21 cellular contexts compared by ENCODE assay signal in genomic region chr12:47184813-47185212, GRCh38.
DNase-seq lines count a peak whose midpoint lies in the region; ATAC-seq and TF ChIP-seq lines count a peak whose summit lies in the region.
"Had no signal": no experiment of that assay in that cellular context is flagged by ENCODE, and none has a peak within 500 bp of the region (broad histone marks: within the 10 kb centered on the region; RNA-seq: fewer than 3 reads in every experiment).

No MANE protein-coding gene starts in this region.

- peak; percentile 86 for ATAC-seq in RWPE2 (ENCODE audit: low read depth)
- ATAC-seq in foreskin keratinocyte, result peak; percentile 53
- ATAC-seq: heart right ventricle, psoas muscle, T-helper 17 cell, WTC11 had no signal

- TF ChIP-seq CTCF in RWPE2 (IDR thresholded peaks at IDR 0.05; ENCODE audit: poor library complexity, severe bottlenecking), result no peak
- peak; percentile 40 for TF ChIP-seq CTCF in foreskin keratinocyte (conservative IDR thresholded peaks at IDR 0.05)

- no peak overlapping the region for H3K4me3 ChIP-seq in RWPE2 (ENCODE audit: severe bottlenecking)
- H3K4me3 ChIP-seq: heart right ventricle, psoas muscle, smooth muscle cell had no signal

- H3K4me1 ChIP-seq in RWPE2 (ENCODE audit: insufficient read depth, poor library complexity, severe bottlenecking) (peaks cover 7% of the 10 kb centered on the region), foreskin keratinocyte (peaks cover 11% of the 10 kb centered on the region)
- H3K4me1 ChIP-seq: psoas muscle had no signal

- H3K27me3 ChIP-seq in RWPE2 (ENCODE audit: insufficient read depth, poor library complexity, severe bottlenecking), result no peaks in the 10 kb centered on the region
- no peaks in the 10 kb centered on the region for H3K27me3 ChIP-seq in foreskin keratinocyte
- H3K27me3 ChIP-seq: heart right ventricle had no signal

- no peaks in the 10 kb centered on the region for H3K9me3 ChIP-seq in RWPE2 (ENCODE audit: severe bottlenecking)
- H3K9me3 ChIP-seq: heart right ventricle, psoas muscle had no signal

- H3K36me3 ChIP-seq in RWPE2 (ENCODE audit: low read depth), result no peaks in the 10 kb centered on the region
- H3K36me3 ChIP-seq: heart right ventricle had no signal

- DNase-seq in DMS 273 (lab: John Stamatoyannopoulos, UW; ENCODE audit: unreplicated experiment) (peak; percentile 9), DMS 273 treated with DMSO at 0.1 percent for 48 hours (lab: John Stamatoyannopoulos, UW) (no peak), RWPE2 (ENCODE audit: low spot score) (no peak), foreskin keratinocyte (peak; percentile 86 to 91), renal cortical epithelial cell (ENCODE audit: low read depth) (peak; percentile 91), NCI-H2227 (lab: John Stamatoyannopoulos, UW; ENCODE audit: unreplicated experiment) (no peak), NOMO-1 (lab: John Stamatoyannopoulos, UW; ENCODE audit: unreplicated experiment in 2 of 2) (no peak), NCI-H748 (lab: John Stamatoyannopoulos, UW; ENCODE audit: unreplicated experiment) (no peak)
- DNase-seq: activated CD8-positive, alpha-beta memory T cell treated with anti-CD3 and anti-CD28 coated beads for 24 hours; caudate nucleus; effector CD8-positive, alpha-beta T cell; heart right ventricle; NCI-H1417 treated with DMSO at 0.1 percent for 48 hours; NCI-H2171 treated with DMSO at 0.1 percent for 48 hours; psoas muscle; Right ventricle myocardium superior; stimulated activated CD4-positive, alpha-beta T cell treated with anti-CD3 and anti-CD28 coated beads, Interleukin-4, amount 100 ng/mL, for 24 hours; T-helper 17 cell had no signal

- H3K27ac ChIP-seq in RWPE2 (ENCODE audit: poor library complexity, severe bottlenecking), result peak overlapping the region; percentile 34
- H3K27ac ChIP-seq in foreskin keratinocyte, result no peak overlapping the region
- H3K27ac ChIP-seq: 22Rv1, heart right ventricle, psoas muscle had no signal

Comparison
In these comparisons a context has a peak if more than half of its experiments do, and no peak if none do; other contexts are left out.
1. DNase-seq: peak in DMS 273 (single experiment), foreskin keratinocyte (2 of 2) and renal cortical epithelial cell (single experiment); none in DMS 273 treated with DMSO at 0.1 percent for 48 hours (single experiment), RWPE2 (single experiment), NCI-H2227 (single experiment), NOMO-1 (0 of 2) and NCI-H748 (single experiment).